ENCODE assay signal across 9 cellular contexts in the genomic region with DNA sequence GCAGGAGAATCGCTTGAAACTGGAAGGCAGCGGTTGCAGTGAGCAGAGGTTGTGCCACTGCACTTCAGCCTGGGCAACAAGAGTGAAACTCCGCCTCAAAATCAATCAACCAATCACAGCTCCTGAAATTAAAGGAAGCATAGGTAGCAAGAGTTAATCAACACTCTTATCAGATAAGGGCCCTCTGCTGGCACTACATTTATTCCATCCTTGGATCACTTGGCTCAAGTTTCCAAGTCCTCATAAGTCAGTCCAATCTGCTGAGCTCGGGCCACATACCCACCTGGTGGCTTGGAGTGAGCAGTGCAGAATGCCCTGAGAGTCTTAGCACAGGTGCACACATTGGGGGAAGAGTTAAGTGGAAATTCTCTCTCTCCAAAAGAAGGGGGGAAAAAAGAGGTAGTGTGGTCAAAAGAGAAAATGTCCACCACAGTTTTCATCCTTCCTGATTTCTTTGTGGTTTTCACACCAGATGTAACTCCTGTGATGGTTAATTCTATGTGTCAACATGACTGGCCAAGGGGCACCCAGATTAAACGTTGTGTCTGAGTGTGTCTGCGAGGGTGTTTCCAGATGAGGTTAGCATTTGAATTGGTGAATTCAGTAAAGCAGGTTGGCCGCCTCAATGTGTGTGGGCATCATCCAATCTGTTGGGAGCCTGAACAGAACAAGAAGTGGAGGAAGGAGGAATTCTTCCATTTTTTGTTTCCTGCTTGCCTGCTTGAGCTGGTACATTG. TPM values are rescaled to one million over a fixed set of nuclear protein-coding genes. Genes with fewer than 3 reads are reported as not detected.
DNase-seq lines count a peak whose midpoint lies in the region; ATAC-seq, FAIRE-seq and TF ChIP-seq lines count a peak whose summit lies in the region.
"Had no signal": no experiment of that assay in that cellular context is flagged by ENCODE, and none has a peak within 500 bp of the region (broad histone marks: within the 10 kb centered on the region; RNA-seq: fewer than 3 reads in every experiment).

No MANE protein-coding gene starts in this region.

- H3K4me1 ChIP-seq in keratinocyte (ENCODE audit: control insufficient read depth, extremely low read depth, insufficient read depth, low read length): peaks cover 13% of the 10 kb centered on the region

- DNase-seq in Ammon's horn (ENCODE audit: low spot score) (peak; percentile 40), HCEC 1CT (peak; percentile 5), RCC 7860 (ENCODE audit: low spot score) (peak; percentile 37), keratinocyte (ENCODE audit: low read depth, low spot score) (peak; percentile 41), head of caudate nucleus (no peak)
- no peak for DNase-seq in activated effector memory CD4-positive, alpha-beta T cell treated with anti-CD3 and anti-CD28 coated beads, Interleukin-2, amount 50 U/mL, for 16 hours
- DNase-seq: aorta had no signal

- H3K4me3 Mint-ChIP-seq in stimulated activated memory B cell treated with anti-CD40 and anti-IgM and Interleukin-4, amounts not matched to agents 10 μg/mL and 1 μg/mL and 100 μg/mL, for 72 hours: no peak overlapping the region

- no peak overlapping the region for H3K27ac ChIP-seq in keratinocyte (ENCODE audit: control insufficient read depth, insufficient read depth, low read length)

- no peaks in the 10 kb centered on the region for H3K9me1 ChIP-seq in keratinocyte (ENCODE audit: control insufficient read depth, extremely low read depth, insufficient read depth, low read length)

- TF ChIP-seq CTCF in keratinocyte (optimal IDR thresholded peaks at IDR 0.05 in 1 of 3, IDR thresholded peaks at IDR 0.05 in 1 of 3, conservative IDR thresholded peaks at IDR 0.05 in 1 of 3; ENCODE audit: extremely low read depth in 1 of 3, insufficient read depth in 2 of 3, low read length in 3 of 3): peak; percentile 19 to 48 (median 35)

- H3K36me3 ChIP-seq in keratinocyte (ENCODE audit: control insufficient read depth in 2 of 2, extremely low read depth in 1 of 2, insufficient read depth in 2 of 2, low read length in 2 of 2): no peaks in the 10 kb centered on the region

- H3K9me3 ChIP-seq in keratinocyte (ENCODE audit: control insufficient read depth, low read depth, low read length): no peaks in the 10 kb centered on the region

- no peaks in the 10 kb centered on the region for H4K20me1 ChIP-seq in keratinocyte (ENCODE audit: control insufficient read depth, extremely low read depth, insufficient read depth, low read length)

- peaks cover 7% of the 10 kb centered on the region for H3K27me3 Mint-ChIP-seq in stimulated activated memory B cell treated with anti-CD40 and anti-IgM and Interleukin-4, amounts not matched to agents 10 μg/mL and 1 μg/mL and 100 μg/mL, for 72 hours

- no peak for ATAC-seq in HG03378 (IDR thresholded peaks at IDR 0.05; ENCODE audit: unreplicated experiment)
- ATAC-seq in stimulated activated memory B cell treated with anti-CD40 and anti-IgM and Interleukin-4, amounts not matched to agents 10 μg/mL and 1 μg/mL and 100 μg/mL, for 72 hours: no peak

- dilution Hi-C loops in keratinocyte (cut with MboI; ENCODE audit: extremely low pct_ligation_motif_present, low sequenced_read_pairs): loop anchor here (25.0 kb wide), 1 partner anchor 424 kb away; no protein-coding TSS in a partner anchor

- H2AFZ ChIP-seq in keratinocyte (ENCODE audit: control insufficient read depth, low read length): no peak overlapping the region

- H3K9me3 Mint-ChIP-seq in stimulated activated memory B cell treated with anti-CD40 and anti-IgM and Interleukin-4, amounts not matched to agents 10 μg/mL and 1 μg/mL and 100 μg/mL, for 72 hours: no peaks in the 10 kb centered on the region

- no peaks in the 10 kb centered on the region for H3K79me2 ChIP-seq in keratinocyte (ENCODE audit: control insufficient read depth, insufficient read depth, low read length)

- H3K27me3 ChIP-seq in keratinocyte (ENCODE audit: control insufficient read depth, extremely low read depth, insufficient read depth, low read length): no peaks in the 10 kb centered on the region

- intact Hi-C loops in head of caudate nucleus (cut with DNase I): loop anchor here (2.0 to 10.0 kb wide), 2 partner anchors 429 to 539 kb away; partner anchors contain the start of gene NHLRC1

- H3K27ac Mint-ChIP-seq in stimulated activated memory B cell treated with anti-CD40 and anti-IgM and Interleukin-4, amounts not matched to agents 10 μg/mL and 1 μg/mL and 100 μg/mL, for 72 hours: no peak overlapping the region

- FAIRE-seq in RCC 7860 (lab: Jason Lieb, UNC) (no peak), keratinocyte (lab: Jason Lieb, UNC) (no peak)

- H3K36me3 Mint-ChIP-seq in stimulated activated memory B cell treated with anti-CD40 and anti-IgM and Interleukin-4, amounts not matched to agents 10 μg/mL and 1 μg/mL and 100 μg/mL, for 72 hours: no peaks in the 10 kb centered on the region

- no peak overlapping the region for H3K4me2 ChIP-seq in keratinocyte (ENCODE audit: control insufficient read depth, extremely low read depth, insufficient read depth, low read depth, low read length)

- no peak overlapping the region for H3K4me3 ChIP-seq in keratinocyte (ENCODE audit: control insufficient read depth in 2 of 3, extremely low read depth in 1 of 3, insufficient read depth in 2 of 3, low read depth in 1 of 3, low read length in 3 of 3)

- no peak overlapping the region for H3K9ac ChIP-seq in keratinocyte (ENCODE audit: control insufficient read depth, extremely low read depth, insufficient read depth, low read length)

- peaks cover 5% of the 10 kb centered on the region for H3K4me1 Mint-ChIP-seq in stimulated activated memory B cell treated with anti-CD40 and anti-IgM and Interleukin-4, amounts not matched to agents 10 μg/mL and 1 μg/mL and 100 μg/mL, for 72 hours

RNA-seq across cellular contexts. Expression of gene FAM8A1, which starts 14.2 kb away (rescaled TPM):
- polyA plus RNA-seq in keratinocyte: 4.2 to 9.1 TPM (median 8.4 TPM) in 3 replicates
- polyA plus RNA-seq in keratinocyte (2011; ENCODE audit: low read depth): 1.9 TPM
- polyA plus RNA-seq in keratinocyte (2011; cell fraction: cytosol; rRNA removed): 4.0 and 8.3 TPM in 2 replicates
- polyA plus RNA-seq in keratinocyte (2011; cell fraction: nucleus; rRNA removed): 7.4 and 10.3 TPM in 2 replicates
- polyA plus RNA-seq in keratinocyte (2012; ENCODE audit: low replicate concordance): 5.4 and 10.5 TPM in 2 replicates
- polyA minus RNA-seq in keratinocyte: 0.98 to 4.6 TPM (median 2.6 TPM) in 3 replicates
- 5.4 TPM for polyA minus RNA-seq in keratinocyte (2011; cell fraction: cytosol; rRNA and poly(A)+ RNA removed)
- 5.5 and 7.8 TPM in 2 replicates for polyA minus RNA-seq in keratinocyte (2011; cell fraction: nucleus; rRNA and poly(A)+ RNA removed)

Comparison
In these comparisons a context has a peak if more than half of its experiments do, and no peak if none do; other contexts are left out.
1. DNase-seq: peak in Ammon's horn (single experiment), HCEC 1CT (single experiment), RCC 7860 (single experiment) and keratinocyte (single experiment); none in head of caudate nucleus (0 of 42) and activated effector memory CD4-positive, alpha-beta T cell treated with anti-CD3 and anti-CD28 coated beads, Interleukin-2, amount 50 U/mL, for 16 hours (single experiment).